1 cellular context compared by ENCODE assay signal in the genomic region with DNA sequence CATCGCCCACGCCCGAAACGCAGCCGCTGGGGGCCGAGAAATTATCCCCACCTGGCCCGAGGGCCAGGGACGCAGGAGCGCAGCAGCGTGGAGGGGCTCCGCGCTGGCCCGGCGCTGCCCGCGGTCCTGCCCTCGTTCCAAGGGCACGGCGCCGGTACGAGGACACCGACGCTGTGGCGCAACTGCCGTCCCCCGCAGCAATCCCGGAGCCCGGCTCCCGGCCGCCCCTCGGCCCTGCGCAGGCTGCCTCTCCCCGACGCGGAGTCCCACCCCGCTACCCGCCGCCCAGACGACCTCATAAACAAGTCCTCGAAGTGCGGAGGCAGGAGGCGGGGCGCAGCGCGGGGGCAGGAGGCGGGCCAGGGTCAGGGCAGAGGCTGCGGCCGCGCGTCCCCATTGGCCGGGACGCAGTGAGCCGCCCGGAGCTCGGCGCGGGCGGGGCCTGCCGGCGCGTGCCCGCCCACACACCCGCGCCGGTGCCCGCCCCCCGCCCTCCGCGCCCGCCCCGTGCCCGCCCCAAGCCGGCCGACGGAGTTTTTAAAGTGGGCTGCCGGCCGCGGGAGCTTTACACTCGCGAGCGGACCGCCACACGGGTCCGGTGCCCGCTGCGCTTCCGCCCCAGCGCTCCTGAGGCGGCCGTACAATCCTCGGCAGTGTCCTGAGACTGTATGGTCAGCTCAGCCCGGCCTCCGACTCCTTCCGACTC.
TF ChIP-seq lines count a peak whose summit lies in the region.

TSS of gene EPAS1 (plus strand) at position 568 of the 706 bp plus-strand sequence. CDS start 505 bp downstream, outside the sequence.

TF ChIP-seq in IMR-90, 13 proteins besides CTCF, POLR2A, EP300 and RAD21:
- TF ChIP-seq FOS (IDR thresholded peaks at IDR 0.05; ENCODE audit: low read depth, low read length), result no peak
- TF ChIP-seq USF2 (IDR thresholded peaks at IDR 0.05; ENCODE audit: low read depth, low read length), result peak; percentile 30; the same call in 1 of the 2 replicates
- TF ChIP-seq MAZ (IDR thresholded peaks at IDR 0.05; ENCODE audit: borderline replicate concordance, low read depth, low read length), result peak; percentile 74; the same call in 1 of the 2 replicates
- peak; percentile 46 for TF ChIP-seq MXI1 (IDR thresholded peaks at IDR 0.05; ENCODE audit: borderline replicate concordance, low read depth, low read length)
- TF ChIP-seq CHD1 (IDR thresholded peaks at IDR 0.05; ENCODE audit: low read depth, low read length), result 0 out of 2 replicates have a peak, but pooled peaks have one; percentile 34
- no peak for TF ChIP-seq RFX5 (IDR thresholded peaks at IDR 0.05; ENCODE audit: low read depth, low read length)
- peak; percentile 79 for TF ChIP-seq CEBPB (IDR thresholded peaks at IDR 0.05; ENCODE audit: low read depth, low read length)
- TF ChIP-seq RCOR1 (IDR thresholded peaks at IDR 0.05; ENCODE audit: insufficient replicate concordance, low read length), result no peak
- TF ChIP-seq SMC3 (IDR thresholded peaks at IDR 0.05; ENCODE audit: low read depth, low read length), result peak; percentile 20; the same call in 1 of the 2 replicates
- TF ChIP-seq BHLHE40 (IDR thresholded peaks at IDR 0.05; ENCODE audit: low read depth, low read length), result peak; percentile 83
